In genomic region chr2:8514274-8514662, GRCh38 we compare ENCODE assay signal across 15 cellular contexts.
DNase-seq lines count a peak whose midpoint lies in the region; ATAC-seq, FAIRE-seq and TF ChIP-seq lines count a peak whose summit lies in the region.
"Had no signal": no experiment of that assay in that cellular context is flagged by ENCODE, and none has a peak within 500 bp of the region (broad histone marks: within the 10 kb centered on the region; RNA-seq: fewer than 3 reads in every experiment).

No MANE protein-coding gene starts in this region.

- H3K36me3 ChIP-seq in DND-41 (ENCODE audit: insufficient read depth, low read length): no peaks in the 10 kb centered on the region
- H3K36me3 ChIP-seq in osteoblast (ENCODE audit: insufficient read depth, low read length): no peaks in the 10 kb centered on the region
- no peaks in the 10 kb centered on the region for H3K36me3 ChIP-seq in H7 (replicated peaks; ENCODE audit: control insufficient read depth, insufficient read depth, low read length)
- H3K36me3 ChIP-seq in trophoblast cell (ENCODE audit: control insufficient read depth in 1 of 2, insufficient read depth in 2 of 2, low read length in 2 of 2): no peaks in the 10 kb centered on the region
- H3K36me3 ChIP-seq: right lobe of liver, uterus had no signal

- no peak for DNase-seq in DND-41
- DNase-seq in HTR-8/SVneo (ENCODE audit: insufficient read length, low spot score): no peak
- no peak for DNase-seq in activated naive CD8-positive, alpha-beta T cell treated with anti-CD3 and anti-CD28 coated beads for 36 hours
- DNase-seq in osteoblast (ENCODE audit: insufficient read length, low spot score, missing footprints): peak; percentile 15
- DNase-seq in H7: no peak
- DNase-seq in foreskin fibroblast: no peak
- no peak for DNase-seq in trophoblast cell
- DNase-seq: caudate nucleus, H9, right lobe of liver, SHP77 treated with DMSO at 0.1 percent for 48 hours, T-helper 9 cell, uterus had no signal

- H3K9me3 Mint-ChIP-seq in activated naive CD8-positive, alpha-beta T cell treated with anti-CD3 and anti-CD28 coated beads for 36 hours: peaks cover 15% of the 10 kb centered on the region

- no peak for TF ChIP-seq CTCF in DND-41 (IDR thresholded peaks at IDR 0.05; ENCODE audit: borderline replicate concordance, extremely low read depth, low read length, poor library complexity, severe bottlenecking)
- no peak for TF ChIP-seq CTCF in osteoblast (IDR thresholded peaks at IDR 0.05; ENCODE audit: extremely low read depth, low read depth, low read length)
- TF ChIP-seq CTCF in foreskin fibroblast (IDR thresholded peaks at IDR 0.05; ENCODE audit: low read depth, low read length): no peak

- H3K14ac ChIP-seq in trophoblast cell (ENCODE audit: low read length): no peak overlapping the region

- no peak overlapping the region for H2BK12ac ChIP-seq in trophoblast cell (ENCODE audit: low read length)

- no peak overlapping the region for H3K18ac ChIP-seq in trophoblast cell (ENCODE audit: low read length)

- peak overlapping the region; percentile 87 for H3K27ac Mint-ChIP-seq in activated naive CD8-positive, alpha-beta T cell treated with anti-CD3 and anti-CD28 coated beads for 36 hours
- H3K27ac Mint-ChIP-seq: B cell, H9 had no signal

- H3K36me3 Mint-ChIP-seq in activated naive CD8-positive, alpha-beta T cell treated with anti-CD3 and anti-CD28 coated beads for 36 hours: peaks cover 12% of the 10 kb centered on the region

- no peak overlapping the region for H2BK5ac ChIP-seq in trophoblast cell (ENCODE audit: low read depth, low read length, poor library complexity)

- no peak overlapping the region; a peak in 1 of 4 replicates for H3K4me3 ChIP-seq in DND-41 (ENCODE audit: low read depth in 1 of 2, low read length in 2 of 2)
- H3K4me3 ChIP-seq in osteoblast (ENCODE audit: insufficient read depth, low read length): no peak overlapping the region
- H3K4me3 ChIP-seq in H7 (ENCODE audit: insufficient read depth, low read depth, low read length): no peak overlapping the region
- no peak overlapping the region for H3K4me3 ChIP-seq in foreskin fibroblast (ENCODE audit: low read depth in 1 of 2, low read length in 2 of 2)
- no peak overlapping the region for H3K4me3 ChIP-seq in trophoblast cell (ENCODE audit: low read depth, low read length)
- H3K4me3 ChIP-seq: right lobe of liver, uterus had no signal

- H3K27ac ChIP-seq in DND-41 (ENCODE audit: low read length): peak overlapping the region; percentile 34
- H3K27ac ChIP-seq in osteoblast (ENCODE audit: low read depth, low read length): no peak overlapping the region
- no peak overlapping the region for H3K27ac ChIP-seq in trophoblast cell (ENCODE audit: low read depth, low read length)
- H3K27ac ChIP-seq: right lobe of liver had no signal

- FAIRE-seq in HTR-8/SVneo (lab: Jason Lieb, UNC): peak; percentile 9
- FAIRE-seq: frontal cortex had no signal

- H3K27me3 ChIP-seq in DND-41 (ENCODE audit: insufficient read depth, low read length, poor library complexity) (no peaks in the 10 kb centered on the region), osteoblast (ENCODE audit: insufficient read depth, low read length) (peaks cover 22% of the 10 kb centered on the region), H7 (ENCODE audit: control insufficient read depth, insufficient read depth, low read length) (no peaks in the 10 kb centered on the region), trophoblast cell (ENCODE audit: insufficient read depth, low read length) (no peaks in the 10 kb centered on the region)
- H3K27me3 ChIP-seq: right lobe of liver, uterus had no signal

- H3K9me3 ChIP-seq in DND-41 (ENCODE audit: insufficient read depth, low read length, severe bottlenecking) (peaks cover 15% of the 10 kb centered on the region), osteoblast (ENCODE audit: low read depth, low read length) (no peaks in the 10 kb centered on the region), trophoblast cell (ENCODE audit: insufficient read depth, low read depth, low read length) (peaks cover 6% of the 10 kb centered on the region)
- H3K9me3 ChIP-seq: right lobe of liver, uterus had no signal

- no CpG with 5 or more reads among the region's 4 CpGs for WGBS in trophoblast cell (ENCODE audit: extremely low coverage, insufficient coverage, insufficient read length)

- ATAC-seq in DND-41 (ENCODE audit: insufficient read depth, low read depth): no peak
- ATAC-seq: right lobe of liver had no signal

- H3K23ac ChIP-seq in trophoblast cell (ENCODE audit: low read length): no peak overlapping the region

- no peak overlapping the region for H4K91ac ChIP-seq in trophoblast cell (ENCODE audit: low read depth, low read length)

- no peak overlapping the region for H2AFZ ChIP-seq in DND-41 (ENCODE audit: low read depth, low read length)
- no peak overlapping the region for H2AFZ ChIP-seq in osteoblast (ENCODE audit: low read length)
- H2AFZ ChIP-seq in trophoblast cell (ENCODE audit: insufficient read depth, low read length, poor library complexity): no peak overlapping the region

- no peak overlapping the region for H4K12ac ChIP-seq in trophoblast cell (ENCODE audit: low read depth, low read length)

- no peaks in the 10 kb centered on the region for H3K27me3 Mint-ChIP-seq in activated naive CD8-positive, alpha-beta T cell treated with anti-CD3 and anti-CD28 coated beads for 36 hours

- no peak overlapping the region for H2AK5ac ChIP-seq in trophoblast cell (ENCODE audit: low read length)

- no peak overlapping the region for H2BK120ac ChIP-seq in trophoblast cell (ENCODE audit: insufficient read depth, low read length, poor library complexity)

- H3K79me1 ChIP-seq in trophoblast cell (ENCODE audit: low read length): no peaks in the 10 kb centered on the region

- no peak overlapping the region for H3K9ac ChIP-seq in DND-41 (ENCODE audit: low read depth, low read length)
- H3K9ac ChIP-seq in trophoblast cell (ENCODE audit: low read length): no peak overlapping the region

- H3K79me2 ChIP-seq in DND-41 (ENCODE audit: insufficient read depth, low read length): no peaks in the 10 kb centered on the region
- H3K79me2 ChIP-seq in osteoblast (ENCODE audit: insufficient read depth, low read length): no peaks in the 10 kb centered on the region
- H3K79me2 ChIP-seq in trophoblast cell (ENCODE audit: control insufficient read depth, insufficient read depth, low read length, poor library complexity): no peaks in the 10 kb centered on the region

- H4K20me1 ChIP-seq in DND-41 (ENCODE audit: insufficient read depth, low read length): no peaks in the 10 kb centered on the region
- no peaks in the 10 kb centered on the region for H4K20me1 ChIP-seq in osteoblast (ENCODE audit: insufficient read depth, low read length)

- no peak overlapping the region for H3K4ac ChIP-seq in trophoblast cell (ENCODE audit: low read depth, low read length)

- H3K4me2 ChIP-seq in DND-41 (ENCODE audit: insufficient read depth, low read length) (no peak overlapping the region), osteoblast (ENCODE audit: insufficient read depth, low read length) (no peak overlapping the region), trophoblast cell (ENCODE audit: low read length) (no peak overlapping the region)

- no peak overlapping the region for H4K8ac ChIP-seq in trophoblast cell (ENCODE audit: low read depth, low read length)

- no peak overlapping the region for H3K4me3 Mint-ChIP-seq in activated naive CD8-positive, alpha-beta T cell treated with anti-CD3 and anti-CD28 coated beads for 36 hours
- H3K4me3 Mint-ChIP-seq: H9 had no signal

- H3K4me1 ChIP-seq in DND-41 (ENCODE audit: insufficient read depth, low read length) (peaks cover 41% of the 10 kb centered on the region), osteoblast (ENCODE audit: insufficient read depth, low read length) (peaks cover 10% of the 10 kb centered on the region), trophoblast cell (ENCODE audit: control insufficient read depth in 1 of 2, insufficient read depth in 2 of 2, low read length in 2 of 2) (no peaks in the 10 kb centered on the region)
- H3K4me1 ChIP-seq: right lobe of liver, uterus had no signal

- H3K4me1 Mint-ChIP-seq in activated naive CD8-positive, alpha-beta T cell treated with anti-CD3 and anti-CD28 coated beads for 36 hours: peaks cover 39% of the 10 kb centered on the region
- H3K4me1 Mint-ChIP-seq: H9 had no signal
